ENCODE assay signal across 8 cellular contexts in the genomic region with DNA sequence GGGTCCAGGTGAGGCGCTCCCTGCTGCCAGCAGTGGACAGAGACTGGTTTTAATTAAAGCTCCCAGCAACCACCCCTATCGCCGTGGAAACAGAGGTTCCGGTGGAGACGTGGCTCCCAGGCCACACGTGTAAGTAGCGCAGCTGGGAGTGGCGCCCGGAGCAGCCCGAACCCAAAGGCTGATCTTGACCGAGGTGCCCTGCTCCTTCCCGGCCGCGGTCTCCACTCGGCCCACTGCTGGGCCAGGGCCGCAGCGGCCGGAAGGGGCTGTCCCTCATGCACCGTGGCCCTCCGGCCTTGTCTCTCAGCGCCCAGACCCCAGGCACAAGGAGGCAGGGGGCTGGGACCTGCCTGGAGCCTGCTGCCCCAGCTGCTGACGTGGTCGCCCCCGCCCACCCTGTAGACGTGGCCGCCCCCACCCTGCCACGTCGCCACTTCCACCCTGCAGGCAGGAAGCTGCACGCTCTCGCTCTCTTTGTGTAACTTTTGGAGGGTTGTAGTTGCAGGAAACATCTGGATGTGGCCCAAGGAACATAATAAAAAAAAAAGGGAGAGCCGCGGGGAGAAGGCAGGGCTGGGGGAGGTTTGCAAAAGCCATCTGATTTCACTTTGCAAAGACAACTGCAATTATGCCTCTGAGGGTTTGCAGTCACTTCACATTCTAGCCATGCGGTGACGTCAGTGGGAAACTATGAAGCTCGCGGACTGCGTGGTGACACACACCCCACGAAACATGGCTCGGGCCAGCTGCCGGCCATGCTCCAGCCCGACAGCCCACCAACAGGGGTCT.
A peak's percentile ranks its signal among the peaks of the same experiment; 100 is the strongest.
DNase-seq lines count a peak whose midpoint lies in the region; ATAC-seq and TF ChIP-seq lines count a peak whose summit lies in the region.

No MANE protein-coding gene starts in this region.

- no peak for ATAC-seq in GM18873 (IDR thresholded peaks at IDR 0.05; ENCODE audit: low FRiP score, unreplicated experiment)

- no peak overlapping the region for H3K4me3 ChIP-seq in lower leg skin (ENCODE audit: low read depth, poor library complexity, severe bottlenecking)

- TF ChIP-seq POLR2A in lower leg skin (IDR thresholded peaks at IDR 0.05) = peak in 1 of 2 donors; percentile 10

- 2 to 3% methylated on average over 26 to 30 of the region's 41 CpGs for WGBS in lower leg skin, 2 donors

- peak; percentile 30 for DNase-seq in NCI-H748 (lab: John Stamatoyannopoulos, UW; ENCODE audit: unreplicated experiment)
- DNase-seq in NCI-H748 treated with DMSO at 0.1 percent for 48 hours (lab: John Stamatoyannopoulos, UW) = no peak
- peak; percentile 33 to 48 for DNase-seq in activated CD4-positive, alpha-beta T cell treated with anti-CD3 and anti-CD28 coated beads for 24 hours (ENCODE audit: low read depth in 2 of 2)
- DNase-seq in central memory CD4-positive, alpha-beta T cell = peak; percentile 80
- DNase-seq in lower leg skin (ENCODE audit: low spot score in 2 of 2) = peak; percentile 82 to 96
- peak; percentile 29 to 63 (median 45) for DNase-seq in stimulated activated CD4-positive, alpha-beta T cell treated with anti-CD3 and anti-CD28 coated beads, TNF-alpha, amount 100 ng/mL, for 1 hour (ENCODE audit: low read depth in 3 of 3, low spot score in 1 of 3)
- DNase-seq in OCI-M2 (lab: John Stamatoyannopoulos, UW; ENCODE audit: unreplicated experiment) = no peak

- TF ChIP-seq CTCF in lower leg skin (IDR thresholded peaks at IDR 0.05) = no peak

- intact Hi-C loops in lower leg skin (cut with DNase I; ENCODE audit: low total_unique reads) = no loop called here

Comparison
In these comparisons a context has a peak if more than half of its experiments do, and no peak if none do; other contexts are left out.
1. DNase-seq: peak in NCI-H748 (single experiment), activated CD4-positive, alpha-beta T cell treated with anti-CD3 and anti-CD28 coated beads for 24 hours (2 of 2), central memory CD4-positive, alpha-beta T cell (single experiment), lower leg skin (2 of 2) and stimulated activated CD4-positive, alpha-beta T cell treated with anti-CD3 and anti-CD28 coated beads, TNF-alpha, amount 100 ng/mL, for 1 hour (3 of 3); none in NCI-H748 treated with DMSO at 0.1 percent for 48 hours (single experiment) and OCI-M2 (single experiment).